8 cellular contexts compared by ENCODE assay signal in the genomic region with DNA sequence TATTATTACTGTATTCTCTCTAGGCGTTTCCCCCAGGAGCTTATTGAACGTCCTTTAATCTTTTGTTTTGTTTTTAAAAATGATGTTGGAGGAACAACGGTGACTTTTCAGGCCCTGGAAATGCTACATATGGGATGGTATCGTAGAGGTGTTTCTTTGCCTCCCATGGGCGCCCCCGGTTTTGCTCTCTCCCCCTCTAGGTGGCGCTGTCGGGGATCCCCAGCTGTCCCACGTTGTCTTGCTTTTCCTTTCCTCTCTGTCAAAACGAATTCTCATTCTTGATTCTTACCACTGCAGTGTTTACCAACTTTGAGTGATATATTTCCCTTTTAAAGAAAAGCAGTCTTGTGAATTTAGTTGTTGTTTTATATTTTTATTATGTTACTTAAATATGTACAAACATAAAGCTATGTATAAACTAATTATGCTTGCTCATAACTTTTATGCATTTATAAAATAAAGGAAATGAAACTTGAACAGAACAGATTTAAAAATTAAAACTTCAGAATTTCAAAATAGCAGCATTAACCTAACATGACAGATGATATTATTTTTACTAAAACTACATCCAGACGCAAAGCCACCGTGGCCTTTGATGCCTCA.
DNase-seq lines count a peak whose midpoint lies in the region; ATAC-seq, FAIRE-seq and TF ChIP-seq lines count a peak whose summit lies in the region.

No MANE protein-coding gene starts in this region.

- DNase-seq in ELR (ENCODE audit: low read depth) (peak; percentile 40), Kasumi-1 (lab: John Stamatoyannopoulos, UW) (peak; percentile 45 to 53), kidney tubule cell (ENCODE audit: low spot score) (peak; percentile 17), urothelium cell line (ENCODE audit: low spot score) (peak; percentile 67)
- DNase-seq in activated CD8-positive, alpha-beta memory T cell treated with anti-CD3 and anti-CD28 coated beads, Interleukin-2, amount 50 U/mL, for 4 hours = peak; percentile 22
- DNase-seq in central memory CD4-positive, alpha-beta T cell = no peak

- ATAC-seq in HG03520 (IDR thresholded peaks at IDR 0.05; ENCODE audit: unreplicated experiment) (no peak), gastroesophageal sphincter (no peak)

- no peak for TF ChIP-seq POLR2A in gastroesophageal sphincter (IDR thresholded peaks at IDR 0.05)

- no peaks in the 10 kb centered on the region for H3K4me1 ChIP-seq in gastroesophageal sphincter

- no peak for TF ChIP-seq EP300 in gastroesophageal sphincter (IDR thresholded peaks at IDR 0.05)

- FAIRE-seq in urothelium cell line (lab: Jason Lieb, UNC) = no peak

- H3K4me3 ChIP-seq in gastroesophageal sphincter = no peak overlapping the region

- H3K36me3 ChIP-seq in gastroesophageal sphincter = no peaks in the 10 kb centered on the region

- no peaks in the 10 kb centered on the region for H3K27me3 ChIP-seq in gastroesophageal sphincter

- no peak overlapping the region for H3K27ac ChIP-seq in gastroesophageal sphincter

- H3K9me3 ChIP-seq in gastroesophageal sphincter = no peaks in the 10 kb centered on the region

- WGBS in gastroesophageal sphincter (ENCODE audit: low coverage in 1 of 2), 2 donors = 56% methylated on average over 9 to 12 of the region's 12 CpGs

- TF ChIP-seq CTCF in gastroesophageal sphincter (IDR thresholded peaks at IDR 0.05) = peak in 1 of 4 experiments; percentile 38
